ENCODE assay signal across 9 cellular contexts in the genomic region with DNA sequence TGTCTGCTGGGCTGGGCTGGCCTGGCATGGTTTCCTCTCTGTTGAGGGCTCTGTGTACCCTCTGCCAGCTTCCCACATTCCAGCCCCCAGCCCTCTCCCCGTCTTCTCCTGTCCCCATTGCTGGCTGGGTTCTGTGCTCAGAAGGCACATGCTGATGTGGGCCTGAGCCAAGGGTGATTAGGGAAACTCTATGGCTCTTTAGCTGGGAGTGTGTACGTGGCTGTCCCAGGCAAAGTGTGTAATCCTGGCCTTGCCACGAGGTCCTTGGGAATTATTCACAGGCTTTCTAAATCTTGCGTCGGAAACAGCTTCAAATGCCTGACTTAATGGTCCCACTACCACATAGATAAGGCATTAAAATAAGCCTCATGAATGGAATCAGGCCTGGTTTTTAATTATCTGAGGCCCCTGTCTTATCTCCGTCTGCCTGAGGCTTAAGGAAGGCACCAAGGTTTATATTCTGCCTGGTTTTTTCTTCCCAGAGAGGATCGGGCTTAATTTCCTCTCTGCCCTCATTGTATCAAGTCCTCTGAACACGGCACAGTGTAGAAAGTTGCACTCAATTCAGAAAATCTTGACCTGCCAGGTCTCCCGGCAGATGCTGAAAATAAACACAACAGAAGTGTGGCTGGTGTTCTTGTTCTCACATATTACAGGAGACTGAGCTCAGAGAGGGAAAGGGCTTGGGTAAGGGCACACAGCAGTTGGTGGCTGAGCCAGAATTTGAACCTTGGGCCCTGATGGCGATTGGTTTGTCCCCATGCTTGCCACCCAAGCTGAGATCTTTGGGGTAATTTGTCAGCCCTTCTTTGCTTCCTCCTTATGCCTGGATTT.
A peak's percentile ranks its signal among the peaks of the same experiment; 100 is the strongest.
DNase-seq lines count a peak whose midpoint lies in the region; ATAC-seq and TF ChIP-seq lines count a peak whose summit lies in the region.
"Had no signal": no experiment of that assay in that cellular context is flagged by ENCODE, and none has a peak within 500 bp of the region (broad histone marks: within the 10 kb centered on the region; RNA-seq: fewer than 3 reads in every experiment).

No MANE protein-coding gene starts in this region.

- H3K9me3 Mint-ChIP-seq in nephron progenitor cell = no peaks in the 10 kb centered on the region

- no peak for TF ChIP-seq CTCF in coronary artery (IDR thresholded peaks at IDR 0.05)
- no peak for TF ChIP-seq CTCF in nephron progenitor cell (IDR thresholded peaks at IDR 0.05)

- H3K36me3 Mint-ChIP-seq in nephron progenitor cell (ENCODE audit: low read depth) = no peaks in the 10 kb centered on the region

- H3K4me3 ChIP-seq in coronary artery = no peak overlapping the region

- H3K27ac ChIP-seq in coronary artery = peak overlapping the region; percentile 54 to 85

- peak; percentile 8 for ATAC-seq in HG02763 (IDR thresholded peaks at IDR 0.05; ENCODE audit: unreplicated experiment)
- no peak for ATAC-seq in HG03175 (IDR thresholded peaks at IDR 0.05; ENCODE audit: unreplicated experiment)
- ATAC-seq in HG03159 (IDR thresholded peaks at IDR 0.05; ENCODE audit: unreplicated experiment) = no peak

- DNase-seq in AG20443 (ENCODE audit: low spot score) = peak; percentile 53
- DNase-seq in coronary artery (ENCODE audit: low spot score) = no peak
- DNase-seq in nephron progenitor cell = no peak
- no peak for DNase-seq in central memory CD4-positive, alpha-beta T cell
- DNase-seq in NCI-H524 treated with DMSO at 0.1 percent for 48 hours (lab: John Stamatoyannopoulos, UW) = no peak
- DNase-seq: DMS153 had no signal

- H3K4me1 Mint-ChIP-seq in nephron progenitor cell = peaks cover 58% of the 10 kb centered on the region

- peak overlapping the region; percentile 96 for H3K27ac Mint-ChIP-seq in nephron progenitor cell

- peaks cover 7% of the 10 kb centered on the region for H3K27me3 Mint-ChIP-seq in nephron progenitor cell (ENCODE audit: low read depth, poor library complexity)

- H3K4me3 Mint-ChIP-seq in nephron progenitor cell = no peak overlapping the region
